In the genomic region with DNA sequence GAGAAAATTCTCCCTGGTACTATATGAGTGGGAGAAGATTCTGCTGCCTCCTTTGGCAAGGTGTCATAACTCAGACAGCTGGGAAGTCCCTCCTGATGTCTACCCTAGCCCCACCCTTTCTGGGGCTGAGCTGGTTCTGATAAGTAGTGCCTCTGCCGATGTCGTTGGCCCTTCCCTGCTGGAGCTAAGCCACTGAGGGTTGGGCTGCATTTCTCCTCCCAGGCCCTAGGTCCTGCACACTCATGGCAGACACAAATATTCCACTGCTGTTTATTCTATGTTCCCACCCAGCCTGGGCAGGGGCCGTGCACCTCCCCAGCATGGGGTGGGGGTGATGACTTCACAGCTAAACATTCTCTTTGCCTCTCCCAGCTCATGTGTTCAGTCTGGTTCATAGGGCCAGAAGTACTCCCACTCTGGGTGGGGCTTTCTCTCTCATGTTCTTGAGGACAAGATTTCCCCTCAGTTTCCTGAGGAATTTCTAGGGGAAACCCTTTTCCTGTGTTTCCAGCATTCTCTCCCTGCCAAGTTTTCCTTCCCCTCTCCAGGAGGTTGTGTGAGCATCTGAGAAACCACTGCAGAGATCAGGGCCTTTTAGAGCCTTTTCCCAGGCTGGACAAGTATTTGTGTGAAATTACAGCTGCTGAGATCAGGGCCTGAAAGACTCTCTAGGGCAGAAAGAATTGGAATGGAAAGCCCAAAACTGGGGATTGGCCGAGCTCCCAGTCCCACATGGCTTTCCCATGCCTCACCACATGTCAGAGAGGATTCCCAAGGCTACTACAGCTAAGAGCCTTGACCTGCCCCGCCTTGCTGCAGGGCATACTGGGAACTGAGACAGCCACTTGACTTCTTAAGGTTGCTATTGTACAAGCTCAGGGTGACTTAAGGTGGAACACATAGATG, we compare ENCODE assay signal across 8 cellular contexts.
DNase-seq lines count a peak whose midpoint lies in the region; ATAC-seq and TF ChIP-seq lines count a peak whose summit lies in the region.

No MANE protein-coding gene starts in this region.

- H3K36me3 ChIP-seq in adrenal gland (replicated peaks in 1 of 2) (peaks cover 0 to 5% of the 10 kb centered on the region in 2 donors), heart right ventricle (peaks cover 0 to 57% (median 3%) of the 10 kb centered on the region in 9 donors), gastrocnemius medialis (no peaks in the 10 kb centered on the region)

- H3K27ac Mint-ChIP-seq in activated naive CD4-positive, alpha-beta T cell treated with anti-CD3 and anti-CD28 coated beads, Interleukin-2, amount 50 U/mL, for 72 hours = peak overlapping the region; percentile 18 to 79

- 6 to 32% (median 19%) methylated on average over 2 to 5 of the region's 5 CpGs for WGBS in adrenal gland, 4 donors
- WGBS in heart right ventricle, 2 donors = 4 to 8% methylated on average over 5 of the region's 5 CpGs

- no peaks in the 10 kb centered on the region for H3K9me3 ChIP-seq in adrenal gland (replicated peaks in 1 of 3)
- no peaks in the 10 kb centered on the region for H3K9me3 ChIP-seq in heart right ventricle
- no peaks in the 10 kb centered on the region for H3K9me3 ChIP-seq in gastrocnemius medialis

- H3K4me1 ChIP-seq in adrenal gland (replicated peaks in 1 of 2) = peaks cover 22 to 50% of the 10 kb centered on the region in 2 donors
- peaks cover 33 to 96% (median 65%) of the 10 kb centered on the region in 9 donors for H3K4me1 ChIP-seq in heart right ventricle
- H3K4me1 ChIP-seq in gastrocnemius medialis = peaks cover 31 to 40% of the 10 kb centered on the region in 2 donors

- H3K36me3 Mint-ChIP-seq in activated naive CD4-positive, alpha-beta T cell treated with anti-CD3 and anti-CD28 coated beads, Interleukin-2, amount 50 U/mL, for 72 hours = no peaks in the 10 kb centered on the region

- intact Hi-C loops in adrenal gland (cut with DNase I) (loop anchor here (5.0 kb wide), 1 partner anchor 66 kb away; the partner anchor contains the start of gene ATP2B4 (in 2 of the 2)), heart right ventricle (cut with DNase I) (loop anchor here in 5 of 10 donors (1.0 to 10.0 kb wide), 5 partner anchors 18 to 418 kb away; partner anchors contain the start of gene ATP2B4 (in 3 of the 5)), gastrocnemius medialis (cut with DNase I; ENCODE audit: low total_unique reads) (loop anchor here (1.0 kb wide), 1 partner anchor 67 kb away; the partner anchor contains the start of gene ATP2B4)

- peak; percentile 35 to 64 for ATAC-seq in activated naive CD4-positive, alpha-beta T cell treated with anti-CD3 and anti-CD28 coated beads, Interleukin-2, amount 50 U/mL, for 72 hours
- ATAC-seq in heart right ventricle (peak; percentile 88 to 95 (median 89)), gastrocnemius medialis (peak; percentile 86 to 90), HG02840 (IDR thresholded peaks at IDR 0.05; ENCODE audit: low FRiP score, unreplicated experiment) (no peak)

- H3K4me3 ChIP-seq in adrenal gland = no peak overlapping the region
- peak overlapping the region in 1 of 10 donors; percentile 1 for H3K4me3 ChIP-seq in heart right ventricle
- H3K4me3 ChIP-seq in gastrocnemius medialis = peak overlapping the region in 1 of 4 donors; percentile 15

- no peaks in the 10 kb centered on the region for H3K9me3 Mint-ChIP-seq in activated naive CD4-positive, alpha-beta T cell treated with anti-CD3 and anti-CD28 coated beads, Interleukin-2, amount 50 U/mL, for 72 hours

- TF ChIP-seq POLR2A in adrenal gland (IDR thresholded peaks at IDR 0.05) (no peak), gastrocnemius medialis (IDR thresholded peaks at IDR 0.05) (no peak)

- TF ChIP-seq CTCF in adrenal gland (IDR thresholded peaks at IDR 0.05) (peak in 1 of 6 experiments; percentile 9), heart right ventricle (IDR thresholded peaks at IDR 0.05) (peak in 2 of 9 donors; percentile 6 to 12), gastrocnemius medialis (IDR thresholded peaks at IDR 0.05 in 4 of 5, conservative IDR thresholded peaks at IDR 0.05 in 1 of 5) (no peak)

- H3K27ac ChIP-seq in adrenal gland (peak overlapping the region; percentile 70 to 85 (median 78)), heart right ventricle (peak overlapping the region; percentile 63 to 85 (median 76)), gastrocnemius medialis (peak overlapping the region; percentile 53 to 79 (median 74))

- H3K27me3 ChIP-seq in adrenal gland = no peaks in the 10 kb centered on the region
- no peaks in the 10 kb centered on the region for H3K27me3 ChIP-seq in heart right ventricle
- H3K27me3 ChIP-seq in gastrocnemius medialis = no peaks in the 10 kb centered on the region

- in situ Hi-C loops in gastrocnemius medialis (cut with MboI; ENCODE audit: low sequenced_read_pairs in 4 of 4) = loop anchor here in 1 of 4 donors (5.0 kb wide), 1 partner anchor 66 kb away; the partner anchor contains the start of gene ATP2B4

- DNase-seq in activated naive CD4-positive, alpha-beta T cell treated with anti-CD3 and anti-CD28 coated beads, Interleukin-2, amount 50 U/mL, for 72 hours (ENCODE audit: low spot score in 2 of 2) = no peak
- DNase-seq in activated naive CD4-positive, alpha-beta T cell treated with Interleukin-2 at 50 U/mL for 16 hours = no peak
- peak; percentile 78 to 95 (median 90) for DNase-seq in adrenal gland
- peak; percentile 75 to 90 for DNase-seq in heart right ventricle
- peak; percentile 57 to 83 for DNase-seq in gastrocnemius medialis
- no peak for DNase-seq in NCI-H748 (lab: John Stamatoyannopoulos, UW; ENCODE audit: unreplicated experiment)
- DNase-seq in NCI-H510A (lab: John Stamatoyannopoulos, UW) = no peak

Comparison
In these comparisons a context has a peak if more than half of its experiments do, and no peak if none do; other contexts are left out.
1. DNase-seq: peak in adrenal gland (7 of 7), heart right ventricle (2 of 2) and gastrocnemius medialis (2 of 2); none in activated naive CD4-positive, alpha-beta T cell treated with anti-CD3 and anti-CD28 coated beads, Interleukin-2, amount 50 U/mL, for 72 hours (0 of 2), activated naive CD4-positive, alpha-beta T cell treated with Interleukin-2 at 50 U/mL for 16 hours (single experiment), NCI-H748 (single experiment) and NCI-H510A (single experiment).
2. Peak in every context shown above with its lines, with median percentiles within 50 percentile points of each other: H3K27ac ChIP-seq.